8 cellular contexts compared by ENCODE assay signal in the genomic region with DNA sequence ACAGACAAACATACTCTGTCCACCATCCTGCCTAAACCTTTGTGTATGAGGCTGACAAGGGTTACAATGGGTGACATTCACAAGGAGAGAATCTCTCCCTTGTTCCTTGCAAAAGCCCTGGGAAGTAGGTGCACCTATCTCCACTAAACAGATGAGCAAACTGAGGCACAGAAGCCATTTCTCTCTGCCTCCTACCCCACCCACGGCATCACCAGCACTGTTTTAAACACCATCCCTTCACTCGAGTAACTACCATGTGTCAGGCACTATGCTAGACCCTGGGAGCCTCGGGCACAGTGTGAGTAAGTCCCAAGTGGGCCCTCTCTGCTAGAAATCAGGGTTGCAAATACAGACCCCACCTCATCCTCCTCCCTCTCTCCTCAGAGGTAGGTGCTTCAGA. TPM values are rescaled to one million over a fixed set of nuclear protein-coding genes. Genes with fewer than 3 reads are reported as not detected.
DNase-seq lines count a peak whose midpoint lies in the region; ATAC-seq, FAIRE-seq and TF ChIP-seq lines count a peak whose summit lies in the region.

No MANE protein-coding gene starts in this region.

- ATAC-seq in pancreas = no peak
- ATAC-seq in HG03039 (IDR thresholded peaks at IDR 0.05; ENCODE audit: unreplicated experiment) = no peak
- no peak for ATAC-seq in GM18505 (IDR thresholded peaks at IDR 0.05; ENCODE audit: unreplicated experiment)

- H3K4me1 ChIP-seq in PC-9 (replicated peaks; ENCODE audit: insufficient read depth) (peaks cover 12% of the 10 kb centered on the region), pancreas (peaks cover 9 to 15% (median 12%) of the 10 kb centered on the region in 3 donors)

- no peaks in the 10 kb centered on the region for H3K27me3 ChIP-seq in PC-9 (ENCODE audit: insufficient read depth, low read depth)
- no peaks in the 10 kb centered on the region for H3K27me3 ChIP-seq in pancreas

- H3K9me3 ChIP-seq in PC-9 (ENCODE audit: insufficient read depth, low read depth) = no peaks in the 10 kb centered on the region
- H3K9me3 ChIP-seq in pancreas = no peaks in the 10 kb centered on the region

- H3K36me3 ChIP-seq in PC-9 (ENCODE audit: low read depth) (no peaks in the 10 kb centered on the region), pancreas (peaks cover 0 to 5% (median 0%) of the 10 kb centered on the region in 3 donors)

- no peak for TF ChIP-seq CTCF in PC-9 (conservative IDR thresholded peaks at IDR 0.05)
- TF ChIP-seq CTCF in pancreas (IDR thresholded peaks at IDR 0.05) = no peak

- H4K20me1 ChIP-seq in PC-9 (ENCODE audit: insufficient read depth) = no peaks in the 10 kb centered on the region

- TF ChIP-seq POLR2A in erythroblast (IDR thresholded peaks at IDR 0.05; ENCODE audit: low read length) (no peak), GM18505 (IDR thresholded peaks at IDR 0.05; ENCODE audit: borderline replicate concordance, extremely low read depth, insufficient read depth, insufficient read length) (no peak)

- no peaks in the 10 kb centered on the region for H3F3A ChIP-seq in PC-9 (ENCODE audit: insufficient read depth, low read depth)

- 6 to 22% methylated on average over 3 of the region's 3 CpGs for whole genome bisulfite sequencing in pancreas, 2 donors

- H3K79me2 ChIP-seq in PC-9 (ENCODE audit: low read depth) = peaks cover 65% of the 10 kb centered on the region

- intact Hi-C loops in PC-9 (cut with micrococcal nuclease; ENCODE audit: unreplicated experiment) (no loop called here), pancreas (cut with DNase I) (no loop called here)

- BruUV-seq in PC-9 (replicated peaks; lab: Mats Ljungman, UMichigan) = no TSS peak

- FAIRE-seq in pancreas (lab: Jason Lieb, UNC) = no peak
- FAIRE-seq in RCC 7860 (lab: Jason Lieb, UNC) = no peak

- CTCF ChIA-PET in PC-9 (lab: Charles Lee) = no interaction called here

- H3K4me3 ChIP-seq in PC-9 = peak overlapping the region; percentile 73
- H3K4me3 ChIP-seq in pancreas = peak overlapping the region; percentile 53 to 96 (median 82)

- peak overlapping the region; percentile 72; the same call in 1 of the 2 replicates for H2AFZ ChIP-seq in PC-9

- POLR2A ChIA-PET in PC-9 (lab: Charles Lee; ENCODE audit: unreplicated experiment) = no interaction called here

- no peaks in the 10 kb centered on the region for H3K9me2 ChIP-seq in PC-9 (ENCODE audit: insufficient read depth)

- no peak overlapping the region for H3K27ac ChIP-seq in PC-9
- no peak overlapping the region for H3K27ac ChIP-seq in pancreas

- H3K4me2 ChIP-seq in PC-9 = peak overlapping the region; percentile 90

- DNase-seq in ELR (ENCODE audit: low read depth) = peak; percentile 32
- no peak for DNase-seq in PC-9
- peak; percentile 29 to 33 for DNase-seq in erythroblast (lab: John Stamatoyannopoulos, UW)
- no peak for DNase-seq in pancreas
- no peak for DNase-seq in islet precursor cell
- DNase-seq in RCC 7860 (ENCODE audit: low spot score) = no peak

RNA-seq across cellular contexts. Expression of a gene that starts 0.9 kb away (rescaled TPM):
- total RNA-seq in PC-9 (2021) (10.2 and 15.7 TPM in 2 replicates), pancreas (1 to 10 TPM; 1.5 to 6.3 (median 3.9) TPM)
- 1 to 10 TPM; 5.2 to 6.6 TPM for polyA plus RNA-seq in pancreas

RNA-seq across cellular contexts. Expression of a gene that starts 1.0 kb away (rescaled TPM):
- total RNA-seq in PC-9 (2021) (4.6 and 5.3 TPM in 2 replicates), pancreas (1 to 10 TPM; 1.5 to 3.7 (median 3.4) TPM)
- polyA plus RNA-seq in pancreas = 1 to 10 TPM; 2.3 to 3.9 TPM

RNA-seq across cellular contexts. Expression of a gene that starts 41.0 kb away (rescaled TPM):
- total RNA-seq in PC-9 (2021) (18.1 and 21.4 TPM in 2 replicates), pancreas (10 to 100 TPM in 2 of 6 donors, 1 to 10 TPM in 4; 6.5 to 10.9 (median 8.2) TPM)
- 10 to 100 TPM in 1 of 2 donors, 1 to 10 TPM in 1; 8.7 to 23.3 TPM for polyA plus RNA-seq in pancreas

Comparison
In these comparisons a context has a peak if more than half of its experiments do, and no peak if none do; other contexts are left out.
1. DNase-seq: peak in ELR (single experiment) and erythroblast (2 of 2); none in PC-9 (0 of 2), pancreas (0 of 6), islet precursor cell (single experiment) and RCC 7860 (single experiment).